In genomic region chr7:155861480-155861868, GRCh38 we compare ENCODE assay signal across 17 cellular contexts. TPM values are rescaled to one million over a fixed set of nuclear protein-coding genes. Genes with fewer than 3 reads are reported as not detected.
DNase-seq lines count a peak whose midpoint lies in the region; ATAC-seq, FAIRE-seq and TF ChIP-seq lines count a peak whose summit lies in the region.
"Had no signal": no experiment of that assay in that cellular context is flagged by ENCODE, and none has a peak within 500 bp of the region (broad histone marks: within the 10 kb centered on the region; RNA-seq: fewer than 3 reads in every experiment).

No MANE protein-coding gene starts in this region.

- 36% methylated on average over 6 of the region's 11 CpGs for WGBS in right lobe of liver (ENCODE audit: insufficient coverage, low coverage, low lambda C conversion rate, missing lambda C conversion rate)
- WGBS in upper lobe of left lung, 2 donors: 56 to 60% methylated on average over 11 of the region's 11 CpGs
- 28 to 36% (median 33%) methylated on average over 11 of the region's 11 CpGs for WGBS in psoas muscle, 3 donors

- FAIRE-seq in bronchial epithelial cell (lab: Jason Lieb, UNC): no peak

- no peaks in the 10 kb centered on the region for H3K36me3 Mint-ChIP-seq in activated CD4-positive, alpha-beta T cell treated with anti-CD3 and anti-CD28 coated beads, Interleukin-2, amount 10 ng/mL, durations not matched to agents 7 days and 5 days (ENCODE audit: low read depth)
- H3K36me3 Mint-ChIP-seq: stimulated activated effector memory CD8-positive, alpha-beta T cell treated with anti-CD3 and anti-CD28 coated beads, Interleukin-12 subunit alpha, Interleukin-12 subunit beta, amount 100 ng/mL, for 72 hours had no signal

- DNase-seq in activated CD4-positive, alpha-beta T cell treated with anti-CD3 and anti-CD28 coated beads, Interleukin-2, amount 10 ng/mL, durations not matched to agents 7 days and 5 days: peak; percentile 4
- DNase-seq in activated CD4-positive, alpha-beta T cell treated with anti-CD3 and anti-CD28 coated beads, Interleukin-2, amount 50 U/mL, for 48 hours: no peak
- DNase-seq in bronchial epithelial cell (ENCODE audit: low read depth): peak; percentile 7
- no peak for DNase-seq in right lobe of liver
- no peak for DNase-seq in upper lobe of left lung
- no peak for DNase-seq in psoas muscle
- DNase-seq in epidermal melanocyte (ENCODE audit: insufficient read length, low spot score): no peak
- DNase-seq: activated CD8-positive, alpha-beta T cell treated with anti-CD3 and anti-CD28 coated beads for 36 hours; central memory CD4-positive, alpha-beta T cell; NCI-H1930 had no signal

- TF ChIP-seq EP300 in upper lobe of left lung (IDR thresholded peaks at IDR 0.05): no peak

- ATAC-seq in right lobe of liver: peak; percentile 5 to 16 (median 8)
- ATAC-seq in upper lobe of left lung (ENCODE audit: low FRiP score in 2 of 2): peak in 1 of 2 donors; percentile 47
- no peak for ATAC-seq in GM19324 (IDR thresholded peaks at IDR 0.05; ENCODE audit: low FRiP score, unreplicated experiment)
- ATAC-seq in psoas muscle: no peak
- ATAC-seq: activated CD8-positive, alpha-beta T cell treated with anti-CD3 and anti-CD28 coated beads for 36 hours; stimulated activated effector memory CD8-positive, alpha-beta T cell treated with anti-CD3 and anti-CD28 coated beads, Interleukin-12 subunit alpha, Interleukin-12 subunit beta, amount 100 ng/mL, for 72 hours had no signal

- peaks cover 2% of the 10 kb centered on the region for H3K27me3 Mint-ChIP-seq in activated CD4-positive, alpha-beta T cell treated with anti-CD3 and anti-CD28 coated beads, Interleukin-2, amount 10 ng/mL, durations not matched to agents 7 days and 5 days

- POLR2A ChIA-PET in activated CD4-positive, alpha-beta T cell treated with anti-CD3 and anti-CD28 coated beads, Interleukin-2, amount 10 ng/mL, durations not matched to agents 7 days and 5 days (lab: Charles Lee): no interaction called here

- no peaks in the 10 kb centered on the region for H3K4me1 Mint-ChIP-seq in activated CD4-positive, alpha-beta T cell treated with anti-CD3 and anti-CD28 coated beads, Interleukin-2, amount 10 ng/mL, durations not matched to agents 7 days and 5 days
- H3K4me1 Mint-ChIP-seq: stimulated activated effector memory CD8-positive, alpha-beta T cell treated with anti-CD3 and anti-CD28 coated beads, Interleukin-12 subunit alpha, Interleukin-12 subunit beta, amount 100 ng/mL, for 72 hours had no signal

- H3K27ac ChIP-seq in right lobe of liver (peak overlapping the region in 2 of 3 donors; percentile 62 to 76), upper lobe of left lung (peak overlapping the region in 3 of 4 donors; percentile 8 to 55 (median 51)), psoas muscle (no peak overlapping the region)
- H3K27ac ChIP-seq: BLaER1 treated with 17β-estradiol and CSF1 and Interleukin-3, amounts not matched to agents 10 nM and 100 nM; GM23248; ovary had no signal

- intact Hi-C loops in right lobe of liver (cut with DNase I) (no loop called here), psoas muscle (cut with DNase I) (no loop called here)

- no peak overlapping the region for H3K27ac Mint-ChIP-seq in activated CD4-positive, alpha-beta T cell treated with anti-CD3 and anti-CD28 coated beads, Interleukin-2, amount 10 ng/mL, durations not matched to agents 7 days and 5 days
- H3K27ac Mint-ChIP-seq: activated CD8-positive, alpha-beta T cell treated with anti-CD3 and anti-CD28 coated beads for 36 hours; activated T-helper 1 cell treated with anti-CD3 and anti-CD28 coated beads, Interleukin-12 subunit alpha, Interleukin-12 subunit beta, Interleukin-2, Interleukin-4 antibody, amounts not matched to agents 30 ng/mL and 10 ng/mL and 1 ng/mL, durations not matched to agents 14 hours and 24 hours and 36 hours; stimulated activated effector memory CD8-positive, alpha-beta T cell treated with anti-CD3 and anti-CD28 coated beads, Interleukin-12 subunit alpha, Interleukin-12 subunit beta, amount 100 ng/mL, for 72 hours had no signal

- H3K36me3 ChIP-seq in bronchial epithelial cell (ENCODE audit: control insufficient read depth, insufficient read depth, low read length): no peaks in the 10 kb centered on the region
- H3K36me3 ChIP-seq in right lobe of liver: no peaks in the 10 kb centered on the region
- no peaks in the 10 kb centered on the region for H3K36me3 ChIP-seq in upper lobe of left lung
- H3K36me3 ChIP-seq in psoas muscle (ENCODE audit: insufficient read depth in 1 of 2, low read depth in 1 of 2): no peaks in the 10 kb centered on the region
- H3K36me3 ChIP-seq: BLaER1 treated with 17β-estradiol and CSF1 and Interleukin-3, amounts not matched to agents 10 nM and 100 nM; ovary; tibial nerve had no signal

- H3K4me1 ChIP-seq in right lobe of liver: peaks cover 0 to 35% (median 16%) of the 10 kb centered on the region in 4 donors
- peaks cover 0 to 17% (median 4%) of the 10 kb centered on the region in 4 donors for H3K4me1 ChIP-seq in upper lobe of left lung
- no peaks in the 10 kb centered on the region for H3K4me1 ChIP-seq in psoas muscle
- H3K4me1 ChIP-seq: BLaER1 treated with 17β-estradiol and CSF1 and Interleukin-3, amounts not matched to agents 10 nM and 100 nM had no signal

- TF ChIP-seq POLR2A in right lobe of liver (IDR thresholded peaks at IDR 0.05): no peak
- no peak for TF ChIP-seq POLR2A in upper lobe of left lung (IDR thresholded peaks at IDR 0.05)

- CTCF ChIA-PET in activated CD4-positive, alpha-beta T cell treated with anti-CD3 and anti-CD28 coated beads, Interleukin-2, amount 10 ng/mL, durations not matched to agents 7 days and 5 days (lab: Charles Lee): no interaction called here

- TF ChIP-seq CTCF in bronchial epithelial cell (IDR thresholded peaks at IDR 0.05; ENCODE audit: insufficient read depth, low read length, severe bottlenecking): no peak
- TF ChIP-seq CTCF in right lobe of liver (IDR thresholded peaks at IDR 0.05): no peak
- no peak for TF ChIP-seq CTCF in upper lobe of left lung (IDR thresholded peaks at IDR 0.05)
- no peak for TF ChIP-seq CTCF in psoas muscle (IDR thresholded peaks at IDR 0.05)

- peaks cover 10% of the 10 kb centered on the region for H3K27me3 ChIP-seq in bronchial epithelial cell (ENCODE audit: control insufficient read depth, insufficient read depth, low read length)
- H3K27me3 ChIP-seq in right lobe of liver: no peaks in the 10 kb centered on the region
- H3K27me3 ChIP-seq in upper lobe of left lung: no peaks in the 10 kb centered on the region
- peaks cover 0 to 6% (median 4%) of the 10 kb centered on the region in 3 donors for H3K27me3 ChIP-seq in psoas muscle (ENCODE audit: insufficient read depth in 3 of 3, low read length in 2 of 3)
- H3K27me3 ChIP-seq: BLaER1 treated with 17β-estradiol and CSF1 and Interleukin-3, amounts not matched to agents 10 nM and 100 nM; ovary; tibial nerve had no signal

- H3K4me3 ChIP-seq in bronchial epithelial cell (ENCODE audit: low read depth, low read length): no peak overlapping the region
- H3K4me3 ChIP-seq in right lobe of liver: no peak overlapping the region
- H3K4me3 ChIP-seq in upper lobe of left lung: no peak overlapping the region
- H3K4me3 ChIP-seq in psoas muscle: no peak overlapping the region
- H3K4me3 ChIP-seq: BLaER1 treated with 17β-estradiol and CSF1 and Interleukin-3, amounts not matched to agents 10 nM and 100 nM; GM23248; ovary; tibial nerve had no signal

- H3K9me3 ChIP-seq in right lobe of liver (no peaks in the 10 kb centered on the region), upper lobe of left lung (no peaks in the 10 kb centered on the region), psoas muscle (no peaks in the 10 kb centered on the region)
- H3K9me3 ChIP-seq: BLaER1 treated with 17β-estradiol and CSF1 and Interleukin-3, amounts not matched to agents 10 nM and 100 nM; ovary; tibial nerve had no signal

- H3K4me3 Mint-ChIP-seq in activated CD4-positive, alpha-beta T cell treated with anti-CD3 and anti-CD28 coated beads, Interleukin-2, amount 10 ng/mL, durations not matched to agents 7 days and 5 days: no peak overlapping the region
- H3K4me3 Mint-ChIP-seq: activated CD8-positive, alpha-beta T cell treated with anti-CD3 and anti-CD28 coated beads for 36 hours; activated T-helper 1 cell treated with anti-CD3 and anti-CD28 coated beads, Interleukin-12 subunit alpha, Interleukin-12 subunit beta, Interleukin-2, Interleukin-4 antibody, amounts not matched to agents 30 ng/mL and 10 ng/mL and 1 ng/mL, durations not matched to agents 14 hours and 24 hours and 36 hours; stimulated activated effector memory CD8-positive, alpha-beta T cell treated with anti-CD3 and anti-CD28 coated beads, Interleukin-12 subunit alpha, Interleukin-12 subunit beta, amount 100 ng/mL, for 72 hours had no signal

- H3K9me3 Mint-ChIP-seq in activated CD4-positive, alpha-beta T cell treated with anti-CD3 and anti-CD28 coated beads, Interleukin-2, amount 10 ng/mL, durations not matched to agents 7 days and 5 days: no peaks in the 10 kb centered on the region
- H3K9me3 Mint-ChIP-seq: activated CD8-positive, alpha-beta T cell treated with anti-CD3 and anti-CD28 coated beads for 36 hours; activated T-helper 1 cell treated with anti-CD3 and anti-CD28 coated beads, Interleukin-12 subunit alpha, Interleukin-12 subunit beta, Interleukin-2, Interleukin-4 antibody, amounts not matched to agents 30 ng/mL and 10 ng/mL and 1 ng/mL, durations not matched to agents 14 hours and 24 hours and 36 hours; stimulated activated effector memory CD8-positive, alpha-beta T cell treated with anti-CD3 and anti-CD28 coated beads, Interleukin-12 subunit alpha, Interleukin-12 subunit beta, amount 100 ng/mL, for 72 hours had no signal

RNA-seq across cellular contexts. Expression of gene SHH, which starts 49.2 kb away (rescaled TPM):
- total RNA-seq in activated CD4-positive, alpha-beta T cell treated with anti-CD3 and anti-CD28 coated beads, Interleukin-2, amount 10 ng/mL, durations not matched to agents 7 days and 5 days: not detected
- total RNA-seq in bronchial epithelial cell (0.13 TPM in 1 of 2 replicates, not detected in the other), right lobe of liver (10 to 100 TPM in 4 of 6 experiments, 1 to 10 TPM in 2; 6.8 to 18.6 (median 12.4) TPM), upper lobe of left lung (1 to 10 TPM; 6.1 to 9.6 (median 6.2) TPM), psoas muscle (not detected)
- under 1 TPM in 2 of 3 donors, not detected in 1; 0.01 TPM for polyA plus RNA-seq in psoas muscle
- total RNA-seq: activated CD8-positive, alpha-beta T cell treated with anti-CD3 and anti-CD28 coated beads for 36 hours; activated T-helper 1 cell treated with anti-CD3 and anti-CD28 coated beads, Interleukin-12 subunit alpha, Interleukin-12 subunit beta, Interleukin-2, Interleukin-4 antibody, amounts not matched to agents 30 ng/mL and 10 ng/mL and 1 ng/mL, durations not matched to agents 14 hours and 24 hours and 36 hours; GM23248 had no signal
- polyA plus RNA-seq: GM23248, ovary had no signal

Comparison
In these comparisons a context has a peak if more than half of its experiments do, and no peak if none do; other contexts are left out.
1. DNase-seq: peak in activated CD4-positive, alpha-beta T cell treated with anti-CD3 and anti-CD28 coated beads, Interleukin-2, amount 10 ng/mL, durations not matched to agents 7 days and 5 days (single experiment) and bronchial epithelial cell (single experiment); none in activated CD4-positive, alpha-beta T cell treated with anti-CD3 and anti-CD28 coated beads, Interleukin-2, amount 50 U/mL, for 48 hours (0 of 2), right lobe of liver (0 of 3), upper lobe of left lung (0 of 2), psoas muscle (0 of 2) and epidermal melanocyte (single experiment).
2. ATAC-seq: peak in right lobe of liver (4 of 4); none in GM19324 (single experiment) and psoas muscle (0 of 4).